ENCODE assay signal across 11 cellular contexts in the genomic region with DNA sequence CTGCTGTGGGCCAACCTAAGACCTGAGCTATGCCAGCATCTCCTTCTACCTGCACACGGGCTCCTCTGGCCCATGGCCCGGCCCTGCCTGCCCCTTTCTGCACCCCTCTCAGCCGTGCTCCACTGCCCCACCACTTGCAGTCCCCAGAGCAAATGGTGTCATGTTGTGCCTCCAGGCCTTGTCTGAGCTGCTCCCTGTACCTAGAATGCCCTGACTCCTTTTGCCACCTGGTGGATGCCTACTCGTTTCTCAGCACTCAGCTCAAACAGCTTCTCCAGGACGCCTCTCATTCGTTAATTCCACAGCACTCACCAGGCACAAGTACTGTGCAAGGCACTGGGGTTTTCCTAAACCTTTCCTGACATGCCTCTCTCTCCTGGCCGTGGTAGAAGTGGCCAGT.
DNase-seq lines count a peak whose midpoint lies in the region; ATAC-seq, FAIRE-seq and TF ChIP-seq lines count a peak whose summit lies in the region.
"Had no signal": no experiment of that assay in that cellular context is flagged by ENCODE, and none has a peak within 500 bp of the region (broad histone marks: within the 10 kb centered on the region; RNA-seq: fewer than 3 reads in every experiment).

No MANE protein-coding gene starts in this region.

- intact Hi-C loops in CD4-positive, alpha-beta memory T cell (cut with micrococcal nuclease) = loop anchor here (1.0 kb wide), 1 partner anchor 49 kb away; no protein-coding TSS in a partner anchor
- intact Hi-C loops in HepG2 (cut with micrococcal nuclease; ENCODE audit: unreplicated experiment) (no loop called here), ascending aorta (cut with DNase I) (no loop called here)

- peak overlapping the region; percentile 52 to 87 (median 81) for H3K27ac Mint-ChIP-seq in CD4-positive, alpha-beta memory T cell
- peak overlapping the region; percentile 73 to 82 for H3K27ac Mint-ChIP-seq in T-cell

- no peak overlapping the region for H3K27ac ChIP-seq in CD4-positive, alpha-beta memory T cell (ENCODE audit: low read depth, low read length)
- H3K27ac ChIP-seq in HepG2 (ENCODE audit: extremely low read length, insufficient read depth, low read length) (no peak overlapping the region), ascending aorta (no peak overlapping the region)
- H3K27ac ChIP-seq: ovary had no signal

- H3K4me1 Mint-ChIP-seq in CD4-positive, alpha-beta memory T cell = peaks cover 43 to 83% (median 62%) of the 10 kb centered on the region in 4 donors
- peaks cover 75 to 80% (median 76%) of the 10 kb centered on the region in 3 donors for H3K4me1 Mint-ChIP-seq in T-cell

- in situ Hi-C loops in HepG2 (cut with HindIII; ENCODE audit: extremely low pct_ligation_motif_present, low pct_unique_long_range_greater_than_20kb) = no loop called here

- H3K9me3 Mint-ChIP-seq in CD4-positive, alpha-beta memory T cell = no peaks in the 10 kb centered on the region
- no peaks in the 10 kb centered on the region for H3K9me3 Mint-ChIP-seq in T-cell

- peaks cover 5% of the 10 kb centered on the region for H3K36me3 ChIP-seq in CD4-positive, alpha-beta memory T cell (ENCODE audit: insufficient read depth, low read length)
- H3K36me3 ChIP-seq in HepG2 (replicated peaks in 1 of 2; ENCODE audit: control insufficient read depth in 1 of 2, insufficient read depth in 2 of 2, low read length in 2 of 2) = peaks cover 0 to 5% of the 10 kb centered on the region in 2 experiments; a peak in 2 of 5 replicates
- no peaks in the 10 kb centered on the region for H3K36me3 ChIP-seq in ascending aorta
- H3K36me3 ChIP-seq: ovary had no signal

- no peak for DNase-seq in CD4-positive, alpha-beta memory T cell
- DNase-seq in ELF-1 (ENCODE audit: low read depth, low spot score) = peak; percentile 83
- DNase-seq in T-cell = peak in 1 of 34 experiments; percentile 41
- DNase-seq in HepG2 (ENCODE audit: low spot score) = no peak
- no peak for DNase-seq in ascending aorta (ENCODE audit: low spot score in 2 of 2)
- DNase-seq in T1000 (lab: John Stamatoyannopoulos, UW) = no peak
- no peak for DNase-seq in GM19238 (ENCODE audit: insufficient read length, low spot score)
- DNase-seq: cortex of kidney, hypothalamus had no signal

- H3K27me3 ChIP-seq in CD4-positive, alpha-beta memory T cell (ENCODE audit: insufficient read depth, low read length) = no peaks in the 10 kb centered on the region
- no peaks in the 10 kb centered on the region for H3K27me3 ChIP-seq in HepG2 (ENCODE audit: control insufficient read depth in 1 of 2, insufficient read depth in 2 of 2, low read length in 2 of 2)
- H3K27me3 ChIP-seq in ascending aorta = no peaks in the 10 kb centered on the region
- H3K27me3 ChIP-seq: ovary had no signal

- H3K4me3 ChIP-seq in CD4-positive, alpha-beta memory T cell (ENCODE audit: low read length in 2 of 2) = no peak overlapping the region
- H3K4me3 ChIP-seq in HepG2 (replicated peaks in 1 of 3; ENCODE audit: insufficient read depth in 1 of 3, low read depth in 2 of 3, low read length in 3 of 3) (no peak overlapping the region), ascending aorta (no peak overlapping the region)
- H3K4me3 ChIP-seq: ovary had no signal

- TF ChIP-seq POLR2A in HepG2 (IDR thresholded peaks at IDR 0.05; ENCODE audit: insufficient read depth in 1 of 2, low read depth in 2 of 2, low read length in 2 of 2) = no peak

- H3K79me2 ChIP-seq in HepG2 (ENCODE audit: insufficient read depth, low read length) = peaks cover 88% of the 10 kb centered on the region

- H3K4me2 ChIP-seq in HepG2 (ENCODE audit: low read depth, low read length) = no peak overlapping the region

- peaks cover 3 to 8% of the 10 kb centered on the region in 2 donors for H3K36me3 Mint-ChIP-seq in CD4-positive, alpha-beta memory T cell
- H3K36me3 Mint-ChIP-seq in T-cell = peaks cover 13% of the 10 kb centered on the region

- H2AFZ ChIP-seq in HepG2 (ENCODE audit: low read length) = no peak overlapping the region

- no peak overlapping the region for H3K9ac ChIP-seq in HepG2 (ENCODE audit: insufficient read depth, low read depth, low read length)

- peak; percentile 42; the same call in 1 of the 2 replicates for TF ChIP-seq RAD21 in HepG2 (CRISPR knock-in tag; IDR thresholded peaks at IDR 0.05)

- no peaks in the 10 kb centered on the region for H3K27me3 Mint-ChIP-seq in CD4-positive, alpha-beta memory T cell
- H3K27me3 Mint-ChIP-seq in T-cell = no peaks in the 10 kb centered on the region

- no peaks in the 10 kb centered on the region for H3K9me3 ChIP-seq in CD4-positive, alpha-beta memory T cell (ENCODE audit: control insufficient read depth in 1 of 2, low read length in 2 of 2)
- H3K9me3 ChIP-seq in HepG2 (ENCODE audit: low read length) (no peaks in the 10 kb centered on the region), ascending aorta (no peaks in the 10 kb centered on the region)
- H3K9me3 ChIP-seq: ovary had no signal

- ATAC-seq in T-cell (replicated peaks in 1 of 4) (peak; percentile 38 to 73 (median 62)), HepG2 (peak; percentile 54), HG03097 (IDR thresholded peaks at IDR 0.05; ENCODE audit: low FRiP score, unreplicated experiment) (no peak)

- BruUV-seq in HepG2 (replicated peaks; lab: Mats Ljungman, UMichigan) = no TSS peak

- no peak for FAIRE-seq in HepG2 (lab: Jason Lieb, UNC)

- TF ChIP-seq EP300 in HepG2 (IDR thresholded peaks at IDR 0.05; ENCODE audit: low read depth in 2 of 2, low read length in 2 of 2) = no peak
- no peak for TF ChIP-seq EP300 in HepG2 (CRISPR knock-in tag; IDR thresholded peaks at IDR 0.05; ENCODE audit: borderline replicate concordance)

- peak; percentile 47; the same call in 1 of the 2 replicates for TF ChIP-seq CTCF in HepG2 (CRISPR knock-in tag; IDR thresholded peaks at IDR 0.05)
- TF ChIP-seq CTCF in ascending aorta (IDR thresholded peaks at IDR 0.05) = no peak

- peak overlapping the region in 3 of 8 donors; percentile 38 to 45 (median 43) for H3K4me3 Mint-ChIP-seq in CD4-positive, alpha-beta memory T cell
- peak overlapping the region in 1 of 3 donors; percentile 22 for H3K4me3 Mint-ChIP-seq in T-cell

- POLR2A ChIA-PET in CD4-positive, alpha-beta memory T cell (lab: Charles Lee; ENCODE audit: partially characterized antibody) = interaction anchor here (0.8 to 9.4 kb wide), 6 partner anchors 9 to 52 kb away, joined by 3 to 164 read pairs (median 4); a partner anchor contains a TSS
- POLR2A ChIA-PET in T-cell (lab: Charles Lee) = no interaction called here
- POLR2A ChIA-PET in HepG2 (lab: Yijun Ruan, JAX) = interaction anchor here (1.6 kb wide), 1 partner anchor 9 kb away, joined by 3 read pairs; no protein-coding TSS in a partner anchor

- H3K4me1 ChIP-seq in CD4-positive, alpha-beta memory T cell (ENCODE audit: insufficient read depth, low read length) = peaks cover 64% of the 10 kb centered on the region
- H3K4me1 ChIP-seq in HepG2 (ENCODE audit: insufficient read depth, low read length) (peaks cover 55% of the 10 kb centered on the region), ascending aorta (peaks cover 6 to 39% of the 10 kb centered on the region in 2 donors)

- H4K20me1 ChIP-seq in HepG2 (ENCODE audit: insufficient read depth, low read length) = peaks cover 45% of the 10 kb centered on the region

- WGBS in HepG2 (ENCODE audit: low lambda C conversion rate) = 86% methylated on average over 7 of the region's 7 CpGs

- CTCF ChIA-PET in CD4-positive, alpha-beta memory T cell (lab: Charles Lee; ENCODE audit: partially characterized antibody) = interaction anchor here (0.8 to 4.8 kb wide), 12 partner anchors 9 to 261 kb away, joined by 3 to 63 read pairs (median 5); a partner anchor contains a TSS
- CTCF ChIA-PET in T-cell (lab: Charles Lee) (interaction anchor here (0.6 to 1.5 kb wide), 14 partner anchors 8 to 318 kb away, joined by 3 to 9 read pairs (median 3); no protein-coding TSS in a partner anchor), HepG2 (lab: Yijun Ruan, JAX; ENCODE audit: low intra/inter-chr PET ratio, low total read pairs) (no interaction called here)

TF ChIP-seq in HepG2, 621 proteins besides CTCF, POLR2A, EP300 and RAD21:
- no peak for TF ChIP-seq U2AF1 (optimal IDR thresholded peaks at IDR 0.05; ENCODE audit: low read depth, low read length)
- peak; percentile 44 for TF ChIP-seq STAG1 (CRISPR knock-in tag; IDR thresholded peaks at IDR 0.05)
- peak; percentile 25 for TF ChIP-seq RBM22 (optimal IDR thresholded peaks at IDR 0.05; ENCODE audit: low read length)
- TF ChIP-seq SMC3 (IDR thresholded peaks at IDR 0.05; ENCODE audit: low read length) = peak; percentile 48; the same call in 1 of the 2 replicates
TF ChIP-seq in HepG2: peak in this region for 3.

Comparison
In these comparisons a context has a peak if more than half of its experiments do, and no peak if none do; other contexts are left out.
1. POLR2A ChIA-PET loops: an anchor here in CD4-positive, alpha-beta memory T cell (0.8 to 9.4 kb wide) and HepG2 (1.6 kb wide); none called in T-cell.